Comparison of ENCODE assay signal across 1 cellular context in genomic region chr2:14788814-14789213, GRCh38.
A peak's percentile ranks its signal among the peaks of the same experiment; 100 is the strongest.
DNase-seq lines count a peak whose midpoint lies in the region; ATAC-seq, FAIRE-seq and TF ChIP-seq lines count a peak whose summit lies in the region.
"Not testable (repeated sequence)": the region's sequence is repeated elsewhere in the genome, so short reads cannot be mapped to it uniquely, and the experiment has no call there.

No MANE protein-coding gene starts in this region.

- not testable (repeated sequence) for H3K4me3 ChIP-seq in HepG2 (replicated peaks in 1 of 3; ENCODE audit: insufficient read depth in 1 of 3, low read depth in 2 of 3, low read length in 3 of 3)

- not testable (repeated sequence) for H3K4me2 ChIP-seq in HepG2 (ENCODE audit: low read depth, low read length)

- H3K4me1 ChIP-seq in HepG2 (ENCODE audit: insufficient read depth, low read length), result not testable (repeated sequence)

- in situ Hi-C loops in HepG2 (cut with HindIII; ENCODE audit: extremely low pct_ligation_motif_present, low pct_unique_long_range_greater_than_20kb), result not testable (repeated sequence)

- 20% methylated on average over 9 of the region's 9 CpGs for WGBS in HepG2 (ENCODE audit: low lambda C conversion rate)

- not testable (repeated sequence) for H4K20me1 ChIP-seq in HepG2 (ENCODE audit: insufficient read depth, low read length)

- ATAC-seq in HepG2, result not testable (repeated sequence)

- H3K9me3 ChIP-seq in HepG2 (ENCODE audit: low read length), result peaks cover 16% of the 10 kb centered on the region

- not testable (repeated sequence) for TF ChIP-seq POLR2A in HepG2 (IDR thresholded peaks at IDR 0.05; ENCODE audit: insufficient read depth in 1 of 2, low read depth in 2 of 2, low read length in 2 of 2)

- not testable (repeated sequence) for H3K27me3 ChIP-seq in HepG2 (ENCODE audit: control insufficient read depth in 1 of 2, insufficient read depth in 2 of 2, low read length in 2 of 2)

- CTCF ChIA-PET in HepG2 (lab: Yijun Ruan, JAX; ENCODE audit: low intra/inter-chr PET ratio, low total read pairs), result not testable (repeated sequence)

- not testable (repeated sequence) for H3K79me2 ChIP-seq in HepG2 (ENCODE audit: insufficient read depth, low read length)

- not testable (repeated sequence) for BruUV-seq in HepG2 (replicated peaks; lab: Mats Ljungman, UMichigan)

- DNase-seq in HepG2 (ENCODE audit: low spot score), result not testable (repeated sequence)

- not testable (repeated sequence) for FAIRE-seq in HepG2 (lab: Jason Lieb, UNC)

- POLR2A ChIA-PET in HepG2 (lab: Yijun Ruan, JAX), result not testable (repeated sequence)

- not testable (repeated sequence) for H3K36me3 ChIP-seq in HepG2 (replicated peaks in 1 of 2; ENCODE audit: control insufficient read depth in 1 of 2, insufficient read depth in 2 of 2, low read length in 2 of 2)

- not testable (repeated sequence) for TF ChIP-seq CTCF in HepG2 (CRISPR knock-in tag; IDR thresholded peaks at IDR 0.05)

- not testable (repeated sequence) for H2AFZ ChIP-seq in HepG2 (ENCODE audit: low read length)

- TF ChIP-seq EP300 in HepG2 (IDR thresholded peaks at IDR 0.05; ENCODE audit: low read depth in 2 of 2, low read length in 2 of 2); HepG2 (CRISPR knock-in tag; IDR thresholded peaks at IDR 0.05; ENCODE audit: borderline replicate concordance): not testable (repeated sequence)

- not testable (repeated sequence) for TF ChIP-seq RAD21 in HepG2 (CRISPR knock-in tag; IDR thresholded peaks at IDR 0.05)

- not testable (repeated sequence) for H3K9ac ChIP-seq in HepG2 (ENCODE audit: insufficient read depth, low read depth, low read length)

- intact Hi-C loops in HepG2 (cut with micrococcal nuclease; ENCODE audit: unreplicated experiment), result not testable (repeated sequence)

- not testable (repeated sequence) for H3K27ac ChIP-seq in HepG2 (ENCODE audit: extremely low read length, insufficient read depth, low read length)

TF ChIP-seq in HepG2, 621 proteins besides CTCF, POLR2A, EP300 and RAD21 (continues in another document):
- TF ChIP-seq, protein P1, sequence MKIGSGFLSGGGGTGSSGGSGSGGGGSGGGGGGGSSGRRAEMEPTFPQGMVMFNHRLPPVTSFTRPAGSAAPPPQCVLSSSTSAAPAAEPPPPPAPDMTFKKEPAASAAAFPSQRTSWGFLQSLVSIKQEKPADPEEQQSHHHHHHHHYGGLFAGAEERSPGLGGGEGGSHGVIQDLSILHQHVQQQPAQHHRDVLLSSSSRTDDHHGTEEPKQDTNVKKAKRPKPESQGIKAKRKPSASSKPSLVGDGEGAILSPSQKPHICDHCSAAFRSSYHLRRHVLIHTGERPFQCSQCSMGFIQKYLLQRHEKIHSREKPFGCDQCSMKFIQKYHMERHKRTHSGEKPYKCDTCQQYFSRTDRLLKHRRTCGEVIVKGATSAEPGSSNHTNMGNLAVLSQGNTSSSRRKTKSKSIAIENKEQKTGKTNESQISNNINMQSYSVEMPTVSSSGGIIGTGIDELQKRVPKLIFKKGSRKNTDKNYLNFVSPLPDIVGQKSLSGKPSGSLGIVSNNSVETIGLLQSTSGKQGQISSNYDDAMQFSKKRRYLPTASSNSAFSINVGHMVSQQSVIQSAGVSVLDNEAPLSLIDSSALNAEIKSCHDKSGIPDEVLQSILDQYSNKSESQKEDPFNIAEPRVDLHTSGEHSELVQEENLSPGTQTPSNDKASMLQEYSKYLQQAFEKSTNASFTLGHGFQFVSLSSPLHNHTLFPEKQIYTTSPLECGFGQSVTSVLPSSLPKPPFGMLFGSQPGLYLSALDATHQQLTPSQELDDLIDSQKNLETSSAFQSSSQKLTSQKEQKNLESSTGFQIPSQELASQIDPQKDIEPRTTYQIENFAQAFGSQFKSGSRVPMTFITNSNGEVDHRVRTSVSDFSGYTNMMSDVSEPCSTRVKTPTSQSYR (CRISPR knock-in tag; IDR thresholded peaks at IDR 0.05; ENCODE audit: borderline replicate concordance), result peak; percentile 95
- TF ChIP-seq ZNF768 (CRISPR knock-in tag; IDR thresholded peaks at IDR 0.05), result peak; percentile 33; the same call in 1 of the 2 replicates
- TF ChIP-seq ELF1 (CRISPR knock-in tag; IDR thresholded peaks at IDR 0.05), result 0 out of 2 replicates have a peak, but pooled peaks have one; percentile 11
- TF ChIP-seq GABPB1 (CRISPR knock-in tag; IDR thresholded peaks at IDR 0.05), result peak; percentile 64
- TF ChIP-seq SETDB1 (CRISPR knock-in tag; IDR thresholded peaks at IDR 0.05; ENCODE audit: borderline replicate concordance), result peak; percentile 35; the same call in 1 of the 2 replicates
- TF ChIP-seq ZMYM4 (CRISPR knock-in tag; IDR thresholded peaks at IDR 0.05), result peak; percentile 68; the same call in 1 of the 2 replicates
- 0 out of 2 replicates have a peak, but pooled peaks have one; percentile 22 for TF ChIP-seq FOXO1 (CRISPR knock-in tag; IDR thresholded peaks at IDR 0.05)
- TF ChIP-seq, protein P2, sequence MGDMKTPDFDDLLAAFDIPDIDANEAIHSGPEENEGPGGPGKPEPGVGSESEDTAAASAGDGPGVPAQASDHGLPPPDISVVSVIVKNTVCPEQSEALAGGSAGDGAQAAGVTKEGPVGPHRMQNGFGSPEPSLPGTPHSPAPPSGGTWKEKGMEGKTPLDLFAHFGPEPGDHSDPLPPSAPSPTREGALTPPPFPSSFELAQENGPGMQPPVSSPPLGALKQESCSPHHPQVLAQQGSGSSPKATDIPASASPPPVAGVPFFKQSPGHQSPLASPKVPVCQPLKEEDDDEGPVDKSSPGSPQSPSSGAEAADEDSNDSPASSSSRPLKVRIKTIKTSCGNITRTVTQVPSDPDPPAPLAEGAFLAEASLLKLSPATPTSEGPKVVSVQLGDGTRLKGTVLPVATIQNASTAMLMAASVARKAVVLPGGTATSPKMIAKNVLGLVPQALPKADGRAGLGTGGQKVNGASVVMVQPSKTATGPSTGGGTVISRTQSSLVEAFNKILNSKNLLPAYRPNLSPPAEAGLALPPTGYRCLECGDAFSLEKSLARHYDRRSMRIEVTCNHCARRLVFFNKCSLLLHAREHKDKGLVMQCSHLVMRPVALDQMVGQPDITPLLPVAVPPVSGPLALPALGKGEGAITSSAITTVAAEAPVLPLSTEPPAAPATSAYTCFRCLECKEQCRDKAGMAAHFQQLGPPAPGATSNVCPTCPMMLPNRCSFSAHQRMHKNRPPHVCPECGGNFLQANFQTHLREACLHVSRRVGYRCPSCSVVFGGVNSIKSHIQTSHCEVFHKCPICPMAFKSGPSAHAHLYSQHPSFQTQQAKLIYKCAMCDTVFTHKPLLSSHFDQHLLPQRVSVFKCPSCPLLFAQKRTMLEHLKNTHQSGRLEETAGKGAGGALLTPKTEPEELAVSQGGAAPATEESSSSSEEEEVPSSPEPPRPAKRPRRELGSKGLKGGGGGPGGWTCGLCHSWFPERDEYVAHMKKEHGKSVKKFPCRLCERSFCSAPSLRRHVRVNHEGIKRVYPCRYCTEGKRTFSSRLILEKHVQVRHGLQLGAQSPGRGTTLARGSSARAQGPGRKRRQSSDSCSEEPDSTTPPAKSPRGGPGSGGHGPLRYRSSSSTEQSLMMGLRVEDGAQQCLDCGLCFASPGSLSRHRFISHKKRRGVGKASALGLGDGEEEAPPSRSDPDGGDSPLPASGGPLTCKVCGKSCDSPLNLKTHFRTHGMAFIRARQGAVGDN (CRISPR knock-in tag; IDR thresholded peaks at IDR 0.05), result 0 out of 2 replicates have a peak, but pooled peaks have one; percentile 21
- TF ChIP-seq KDM2A (CRISPR knock-in tag; IDR thresholded peaks at IDR 0.05; ENCODE audit: borderline replicate concordance, low read depth), result 0 out of 2 replicates have a peak, but pooled peaks have one; percentile 33
- TF ChIP-seq HOMEZ (CRISPR knock-in tag; IDR thresholded peaks at IDR 0.05; ENCODE audit: low read depth), result 0 out of 2 replicates have a peak, but pooled peaks have one; percentile 38
- TF ChIP-seq SP5 (CRISPR knock-in tag; IDR thresholded peaks at IDR 0.05; ENCODE audit: borderline replicate concordance, low read depth), result peak; percentile 71
- TF ChIP-seq MIER3 (CRISPR knock-in tag; IDR thresholded peaks at IDR 0.05; ENCODE audit: borderline replicate concordance), result peak; percentile 34; the same call in 1 of the 2 replicates
- TF ChIP-seq SOX13 (IDR thresholded peaks at IDR 0.05), result not testable (repeated sequence)
- TF ChIP-seq SOX13 (CRISPR knock-in tag; conservative IDR thresholded peaks at IDR 0.05 in 1 of 2, IDR thresholded peaks at IDR 0.05 in 1 of 2), result peak in 1 of 2 experiments; percentile 9; a peak in 1 of 4 replicates
- TF ChIP-seq, protein P3, sequence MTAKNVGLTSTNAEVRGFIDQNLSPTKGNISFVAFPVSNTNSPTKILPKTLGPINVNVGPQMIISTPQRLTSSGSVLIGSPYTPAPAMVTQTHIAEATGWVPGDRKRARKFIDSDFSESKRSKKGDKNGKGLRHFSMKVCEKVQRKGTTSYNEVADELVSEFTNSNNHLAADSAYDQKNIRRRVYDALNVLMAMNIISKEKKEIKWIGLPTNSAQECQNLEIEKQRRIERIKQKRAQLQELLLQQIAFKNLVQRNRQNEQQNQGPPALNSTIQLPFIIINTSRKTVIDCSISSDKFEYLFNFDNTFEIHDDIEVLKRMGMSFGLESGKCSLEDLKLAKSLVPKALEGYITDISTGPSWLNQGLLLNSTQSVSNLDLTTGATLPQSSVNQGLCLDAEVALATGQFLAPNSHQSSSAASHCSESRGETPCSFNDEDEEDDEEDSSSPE (CRISPR knock-in tag; IDR thresholded peaks at IDR 0.05), result peak; percentile 39; the same call in 1 of the 2 replicates
- TF ChIP-seq FOXA3 (CRISPR knock-in tag; IDR thresholded peaks at IDR 0.05), result peak; percentile 86
- TF ChIP-seq IRF2 (CRISPR knock-in tag; IDR thresholded peaks at IDR 0.05), result 0 out of 2 replicates have a peak, but pooled peaks have one; percentile 25
- TF ChIP-seq ELF3 (CRISPR knock-in tag; IDR thresholded peaks at IDR 0.05), result 0 out of 2 replicates have a peak, but pooled peaks have one; percentile 23
- TF ChIP-seq SALL1 (CRISPR knock-in tag; IDR thresholded peaks at IDR 0.05), result peak; percentile 14; the same call in 1 of the 2 replicates
